In the genomic region with DNA sequence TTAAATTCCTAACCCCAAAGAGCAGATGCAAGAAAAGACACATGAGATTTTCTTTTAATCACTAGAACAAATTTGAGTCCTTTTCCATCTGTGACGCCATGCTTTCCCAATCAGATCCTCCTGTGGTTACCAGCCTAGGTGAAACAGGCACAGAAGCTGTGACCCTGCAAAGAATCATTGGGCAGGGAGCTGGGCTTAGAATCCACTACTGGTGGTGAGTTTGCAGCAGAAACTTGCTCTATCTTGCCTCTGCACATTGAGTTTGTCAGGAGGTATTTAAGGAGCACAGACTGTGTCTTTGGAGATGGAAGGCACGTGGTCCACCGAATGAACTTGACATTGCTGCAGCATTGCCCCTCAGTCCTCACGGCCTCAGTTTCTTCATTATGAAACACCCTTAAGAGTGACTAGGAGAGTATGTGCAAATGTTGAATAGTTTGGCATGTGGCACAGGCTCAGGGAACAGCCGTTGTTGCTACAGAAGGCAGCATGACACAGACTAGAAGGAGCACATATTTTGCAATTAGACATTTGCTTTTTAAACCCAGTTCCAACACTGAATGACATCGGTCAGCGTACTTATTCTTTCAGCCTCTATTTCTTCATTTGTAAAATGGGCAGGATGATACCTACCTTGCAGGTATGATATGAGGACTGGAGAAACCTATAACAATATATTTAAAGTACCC, we compare ENCODE assay signal across 27 cellular contexts.
DNase-seq lines count a peak whose midpoint lies in the region; ATAC-seq and TF ChIP-seq lines count a peak whose summit lies in the region.
"Had no signal": no experiment of that assay in that cellular context is flagged by ENCODE, and none has a peak within 500 bp of the region (broad histone marks: within the 10 kb centered on the region; RNA-seq: fewer than 3 reads in every experiment).

No MANE protein-coding gene starts in this region.

- peaks cover 59% of the 10 kb centered on the region for H3K79me2 ChIP-seq in GM23338 (replicated peaks; ENCODE audit: insufficient read depth)

- TF ChIP-seq CTCF in GM23338 (conservative IDR thresholded peaks at IDR 0.05; ENCODE audit: low read depth in 2 of 2) (no peak), VCaP (conservative IDR thresholded peaks at IDR 0.05) (no peak), epithelial cell of esophagus (IDR thresholded peaks at IDR 0.05; ENCODE audit: insufficient read depth, low read depth, low read length, missing control alignments) (no peak), progenitor cell of endocrine pancreas (IDR thresholded peaks at IDR 0.05; ENCODE audit: unreplicated experiment) (no peak), GM20000 (IDR thresholded peaks at IDR 0.05; ENCODE audit: extremely low read depth, missing control alignments) (no peak)

- DNase-seq in GM23338 (ENCODE audit: low spot score) (no peak), epithelial cell of esophagus (ENCODE audit: low read depth) (peak; percentile 78), progenitor cell of endocrine pancreas (ENCODE audit: low spot score, unreplicated experiment) (no peak), GM20000 (ENCODE audit: low spot score) (no peak), EL (no peak), DMS53 treated with DMSO at 0.1 percent for 48 hours (lab: John Stamatoyannopoulos, UW; ENCODE audit: unreplicated experiment) (no peak)
- DNase-seq: activated CD4-positive, alpha-beta T cell treated with anti-CD3 and anti-CD28 coated beads, Interleukin-2, amount 50 U/mL, for 1 hour; activated CD8-positive, alpha-beta memory T cell treated with anti-CD3 and anti-CD28 coated beads, Interleukin-2, amount 50 U/mL, for 4 hours; activated naive CD8-positive, alpha-beta T cell treated with anti-CD3 and anti-CD28 coated beads for 36 hours; AML-193; body of pancreas; COR-L47; DND-41; foreskin fibroblast; immature natural killer cell; NCI-H1436 treated with DMSO at 0.1 percent for 48 hours; NCI-H510A; PC-9; psoas muscle; stimulated activated CD4-positive, alpha-beta T cell treated with anti-CD3 and anti-CD28 coated beads, Interleukin-2, amount 100 ng/mL, for 48 hours; stimulated activated naive CD4-positive, alpha-beta T cell had no signal

- H3K4me3 ChIP-seq in GM23338 (no peak overlapping the region), epithelial cell of esophagus (ENCODE audit: low read length) (no peak overlapping the region)
- H3K4me3 ChIP-seq: body of pancreas, neural progenitor cell, PC-9, psoas muscle, thoracic aorta had no signal

- no peak overlapping the region for H2AFZ ChIP-seq in GM23338
- H2AFZ ChIP-seq: neural progenitor cell, PC-9 had no signal

- H3K9me3 Mint-ChIP-seq in GM23338 (no peaks in the 10 kb centered on the region; the same call in 2 of the 3 replicates), progenitor cell of endocrine pancreas (ENCODE audit: low read depth) (no peaks in the 10 kb centered on the region)
- H3K9me3 Mint-ChIP-seq: activated naive CD8-positive, alpha-beta T cell treated with anti-CD3 and anti-CD28 coated beads for 36 hours; activated T-helper 17 cell treated with anti-CD3 and anti-CD28 coated beads, Interleukin-2, amount 50 U/mL, for 72 hours; dendritic cell treated with granulocyte-macrophage colony-stimulating factor and Interleukin-4, amounts not matched to agents 40 ng/mL and 50 ng/mL, for 4 days; immature natural killer cell; neural progenitor cell; T-helper 1 cell treated with Interleukin-12 subunit alpha and Interleukin-12 subunit beta and Interleukin-4 antibody, amounts not matched to agents 30 μg/mL and 1 μg/mL, for 36 hours had no signal

- peaks cover 90% of the 10 kb centered on the region for H3K4me1 Mint-ChIP-seq in GM23338
- H3K4me1 Mint-ChIP-seq in progenitor cell of endocrine pancreas (ENCODE audit: low read depth), result peaks cover 84% of the 10 kb centered on the region
- H3K4me1 Mint-ChIP-seq: activated naive CD8-positive, alpha-beta T cell treated with anti-CD3 and anti-CD28 coated beads for 36 hours; activated T-helper 17 cell treated with anti-CD3 and anti-CD28 coated beads, Interleukin-2, amount 50 U/mL, for 72 hours; immature natural killer cell had no signal

- H3K27me3 Mint-ChIP-seq in GM23338 (ENCODE audit: insufficient read depth, low read depth, poor library complexity) (peaks cover 21% of the 10 kb centered on the region), progenitor cell of endocrine pancreas (no peaks in the 10 kb centered on the region)

- H4K20me1 ChIP-seq in GM23338 (replicated peaks; ENCODE audit: insufficient read depth), result no peaks in the 10 kb centered on the region

- ATAC-seq in GM23338, result no peak
- ATAC-seq: activated T-helper 17 cell treated with anti-CD3 and anti-CD28 coated beads, Interleukin-2, amount 50 U/mL, for 72 hours; body of pancreas; psoas muscle had no signal

- H3K4me2 ChIP-seq in GM23338, result peak overlapping the region; percentile 27; the same call in 1 of the 2 replicates

- H3K27me3 ChIP-seq in GM23338 (ENCODE audit: insufficient read depth), result no peaks in the 10 kb centered on the region; the same call in 1 of the 2 replicates
- H3K27me3 ChIP-seq: body of pancreas, neural progenitor cell had no signal

- peaks cover 75% of the 10 kb centered on the region for H3K4me1 ChIP-seq in GM23338 (ENCODE audit: insufficient read depth)

- no peak overlapping the region; the same call in 1 of the 2 replicates for H3K27ac ChIP-seq in GM23338 (ENCODE audit: low read depth)
- peak overlapping the region; percentile 69 for H3K27ac ChIP-seq in VCaP
- H3K27ac ChIP-seq: neural progenitor cell, psoas muscle, thoracic aorta had no signal

- H3K36me3 Mint-ChIP-seq in GM23338 (ENCODE audit: low read depth), result peaks cover 26% of the 10 kb centered on the region
- H3K36me3 Mint-ChIP-seq in progenitor cell of endocrine pancreas (ENCODE audit: insufficient read depth), result peaks cover 8% of the 10 kb centered on the region
- H3K36me3 Mint-ChIP-seq: activated naive CD8-positive, alpha-beta T cell treated with anti-CD3 and anti-CD28 coated beads for 36 hours; immature natural killer cell had no signal

- H3F3A ChIP-seq in GM23338 (replicated peaks; ENCODE audit: low read depth), result no peaks in the 10 kb centered on the region

- H3K36me3 ChIP-seq in GM23338 (ENCODE audit: insufficient read depth), result no peaks in the 10 kb centered on the region
- H3K36me3 ChIP-seq: neural progenitor cell had no signal

- H3K4me3 Mint-ChIP-seq in GM23338, result peak overlapping the region; percentile 31; the same call in 1 of the 3 replicates
- H3K4me3 Mint-ChIP-seq in progenitor cell of endocrine pancreas (ENCODE audit: low read depth), result no peak overlapping the region
- H3K4me3 Mint-ChIP-seq: activated naive CD8-positive, alpha-beta T cell treated with anti-CD3 and anti-CD28 coated beads for 36 hours; activated T-helper 17 cell treated with anti-CD3 and anti-CD28 coated beads, Interleukin-2, amount 50 U/mL, for 72 hours; dendritic cell treated with granulocyte-macrophage colony-stimulating factor and Interleukin-4, amounts not matched to agents 40 ng/mL and 50 ng/mL, for 4 days; immature natural killer cell; neural progenitor cell; T-helper 1 cell treated with Interleukin-12 subunit alpha and Interleukin-12 subunit beta and Interleukin-4 antibody, amounts not matched to agents 30 μg/mL and 1 μg/mL, for 36 hours had no signal

- H3K27ac Mint-ChIP-seq in GM23338 (peak overlapping the region; percentile 75), progenitor cell of endocrine pancreas (peak overlapping the region; percentile 87)
- H3K27ac Mint-ChIP-seq: activated naive CD8-positive, alpha-beta T cell treated with anti-CD3 and anti-CD28 coated beads for 36 hours; activated T-helper 17 cell treated with anti-CD3 and anti-CD28 coated beads, Interleukin-2, amount 50 U/mL, for 72 hours; dendritic cell treated with granulocyte-macrophage colony-stimulating factor and Interleukin-4, amounts not matched to agents 40 ng/mL and 50 ng/mL, for 4 days; immature natural killer cell; neural progenitor cell; T-helper 1 cell treated with Interleukin-12 subunit alpha and Interleukin-12 subunit beta and Interleukin-4 antibody, amounts not matched to agents 30 μg/mL and 1 μg/mL, for 36 hours had no signal

- no peaks in the 10 kb centered on the region for H3K9me2 ChIP-seq in GM23338 (ENCODE audit: insufficient read depth)

TF ChIP-seq in GM23338, 12 proteins besides CTCF, POLR2A, EP300 and RAD21 (continues in another document):
- TF ChIP-seq NANOG (IDR thresholded peaks at IDR 0.05; ENCODE audit: borderline replicate concordance) (no peak), EZH2 (IDR thresholded peaks at IDR 0.05; ENCODE audit: low read depth, unreplicated experiment) (no peak), POLR2AphosphoS5 (IDR thresholded peaks at IDR 0.05; ENCODE audit: low read depth) (no peak), JUNB (IDR thresholded peaks at IDR 0.05; ENCODE audit: unreplicated experiment) (no peak), STAT1 (IDR thresholded peaks at IDR 0.05; ENCODE audit: unreplicated experiment) (no peak), EZH2phosphoT487 (IDR thresholded peaks at IDR 0.05; ENCODE audit: unreplicated experiment) (no peak)
- TF ChIP-seq, protein P1, sequence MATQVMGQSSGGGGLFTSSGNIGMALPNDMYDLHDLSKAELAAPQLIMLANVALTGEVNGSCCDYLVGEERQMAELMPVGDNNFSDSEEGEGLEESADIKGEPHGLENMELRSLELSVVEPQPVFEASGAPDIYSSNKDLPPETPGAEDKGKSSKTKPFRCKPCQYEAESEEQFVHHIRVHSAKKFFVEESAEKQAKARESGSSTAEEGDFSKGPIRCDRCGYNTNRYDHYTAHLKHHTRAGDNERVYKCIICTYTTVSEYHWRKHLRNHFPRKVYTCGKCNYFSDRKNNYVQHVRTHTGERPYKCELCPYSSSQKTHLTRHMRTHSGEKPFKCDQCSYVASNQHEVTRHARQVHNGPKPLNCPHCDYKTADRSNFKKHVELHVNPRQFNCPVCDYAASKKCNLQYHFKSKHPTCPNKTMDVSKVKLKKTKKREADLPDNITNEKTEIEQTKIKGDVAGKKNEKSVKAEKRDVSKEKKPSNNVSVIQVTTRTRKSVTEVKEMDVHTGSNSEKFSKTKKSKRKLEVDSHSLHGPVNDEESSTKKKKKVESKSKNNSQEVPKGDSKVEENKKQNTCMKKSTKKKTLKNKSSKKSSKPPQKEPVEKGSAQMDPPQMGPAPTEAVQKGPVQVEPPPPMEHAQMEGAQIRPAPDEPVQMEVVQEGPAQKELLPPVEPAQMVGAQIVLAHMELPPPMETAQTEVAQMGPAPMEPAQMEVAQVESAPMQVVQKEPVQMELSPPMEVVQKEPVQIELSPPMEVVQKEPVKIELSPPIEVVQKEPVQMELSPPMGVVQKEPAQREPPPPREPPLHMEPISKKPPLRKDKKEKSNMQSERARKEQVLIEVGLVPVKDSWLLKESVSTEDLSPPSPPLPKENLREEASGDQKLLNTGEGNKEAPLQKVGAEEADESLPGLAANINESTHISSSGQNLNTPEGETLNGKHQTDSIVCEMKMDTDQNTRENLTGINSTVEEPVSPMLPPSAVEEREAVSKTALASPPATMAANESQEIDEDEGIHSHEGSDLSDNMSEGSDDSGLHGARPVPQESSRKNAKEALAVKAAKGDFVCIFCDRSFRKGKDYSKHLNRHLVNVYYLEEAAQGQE (IDR thresholded peaks at IDR 0.05; ENCODE audit: unreplicated experiment), result no peak
